In genomic region chr18:34222396-34223163, GRCh38 we compare ENCODE assay signal across 7 cellular contexts. TPM values are rescaled to one million over a fixed set of nuclear protein-coding genes. Genes with fewer than 3 reads are reported as not detected.
DNase-seq lines count a peak whose midpoint lies in the region; ATAC-seq and TF ChIP-seq lines count a peak whose summit lies in the region.

No MANE protein-coding gene starts in this region.

- peak overlapping the region; percentile 37 to 68 (median 54) for H3K4me3 ChIP-seq in breast epithelium

- no peak for TF ChIP-seq CTCF in breast epithelium (IDR thresholded peaks at IDR 0.05)
- no peak for TF ChIP-seq CTCF in CD4-positive, alpha-beta T cell (IDR thresholded peaks at IDR 0.05)

- no peak overlapping the region for H3K27ac Mint-ChIP-seq in CD4-positive, alpha-beta T cell

- H3K27me3 Mint-ChIP-seq in CD4-positive, alpha-beta T cell = peaks cover 53% of the 10 kb centered on the region

- no peak for TF ChIP-seq POLR2A in breast epithelium (IDR thresholded peaks at IDR 0.05)

- DNase-seq in NCI-H2081 (lab: John Stamatoyannopoulos, UW) (peak; percentile 78 to 85), breast epithelium (ENCODE audit: low spot score in 2 of 2) (no peak)
- no peak for DNase-seq in CD4-positive, alpha-beta T cell

- ATAC-seq in GM21576 (IDR thresholded peaks at IDR 0.05; ENCODE audit: unreplicated experiment) (peak; percentile 57), GM18867 (IDR thresholded peaks at IDR 0.05; ENCODE audit: unreplicated experiment) (no peak)
- no peak for ATAC-seq in CD4-positive, alpha-beta T cell (ENCODE audit: poor library complexity)

- CTCF ChIA-PET in CD4-positive, alpha-beta T cell (lab: Charles Lee) = no interaction called here

- H3K27me3 ChIP-seq in breast epithelium (peaks cover 0 to 46% of the 10 kb centered on the region in 2 donors), layer of hippocampus (ENCODE audit: control insufficient read depth, insufficient read depth, low read length) (peaks cover 5% of the 10 kb centered on the region)
- peaks cover 41% of the 10 kb centered on the region for H3K27me3 ChIP-seq in CD4-positive, alpha-beta T cell (ENCODE audit: control insufficient read depth, insufficient read depth, low read length)

- H3K4me3 Mint-ChIP-seq in CD4-positive, alpha-beta T cell = no peak overlapping the region

- H3K36me3 Mint-ChIP-seq in CD4-positive, alpha-beta T cell (ENCODE audit: low read depth) = no peaks in the 10 kb centered on the region

- peaks cover 3% of the 10 kb centered on the region for H3K9me3 Mint-ChIP-seq in CD4-positive, alpha-beta T cell

- H3K4me1 ChIP-seq in breast epithelium = peaks cover 0 to 2% of the 10 kb centered on the region in 2 donors

- H3K9me3 ChIP-seq in breast epithelium = no peaks in the 10 kb centered on the region
- no peaks in the 10 kb centered on the region for H3K9me3 ChIP-seq in CD4-positive, alpha-beta T cell (ENCODE audit: control insufficient read depth, low read length)

- H3K27ac ChIP-seq in breast epithelium (no peak overlapping the region), layer of hippocampus (ENCODE audit: low read depth, low read length) (peak overlapping the region; percentile 68), temporal lobe (ENCODE audit: low read depth, low read length) (peak overlapping the region; percentile 76)
- no peak overlapping the region for H3K27ac ChIP-seq in CD4-positive, alpha-beta T cell (ENCODE audit: low read depth, low read length)

- POLR2A ChIA-PET in CD4-positive, alpha-beta T cell (lab: Charles Lee) = no interaction called here

- intact Hi-C loops in breast epithelium (cut with DNase I; ENCODE audit: low total_unique reads) = no loop called here
- intact Hi-C loops in CD4-positive, alpha-beta T cell (cut with DNase I, micrococcal nuclease) = no loop called here

- H3K4me1 Mint-ChIP-seq in CD4-positive, alpha-beta T cell (ENCODE audit: low read depth) = no peaks in the 10 kb centered on the region

- H3K36me3 ChIP-seq in breast epithelium = no peaks in the 10 kb centered on the region

RNA-seq across cellular contexts. Expression of gene NOL4, which starts 2.1 kb away (rescaled TPM):
- under 1 TPM in 1 of 3 donors, not detected in 2; under 0.01 TPM for total RNA-seq in breast epithelium
- total RNA-seq in temporal lobe = 110 TPM
- total RNA-seq in CD4-positive, alpha-beta T cell = not detected

Comparison
In these comparisons a context has a peak if more than half of its experiments do, and no peak if none do; other contexts are left out.
1. DNase-seq: peak in NCI-H2081 (2 of 2); none in breast epithelium (0 of 2) and CD4-positive, alpha-beta T cell (0 of 10).
2. H3K27ac ChIP-seq: peak in layer of hippocampus (single experiment) and temporal lobe (single experiment); none in breast epithelium (0 of 2) and CD4-positive, alpha-beta T cell (single experiment).
3. RNA of gene NOL4, which starts 2.1 kb away (total RNA-seq): 110 TPM in temporal lobe (single experiment); under 0.01 TPM in breast epithelium and not detected in CD4-positive, alpha-beta T cell; every median in the first group is over 100 times any median in the second.